In the genomic region with DNA sequence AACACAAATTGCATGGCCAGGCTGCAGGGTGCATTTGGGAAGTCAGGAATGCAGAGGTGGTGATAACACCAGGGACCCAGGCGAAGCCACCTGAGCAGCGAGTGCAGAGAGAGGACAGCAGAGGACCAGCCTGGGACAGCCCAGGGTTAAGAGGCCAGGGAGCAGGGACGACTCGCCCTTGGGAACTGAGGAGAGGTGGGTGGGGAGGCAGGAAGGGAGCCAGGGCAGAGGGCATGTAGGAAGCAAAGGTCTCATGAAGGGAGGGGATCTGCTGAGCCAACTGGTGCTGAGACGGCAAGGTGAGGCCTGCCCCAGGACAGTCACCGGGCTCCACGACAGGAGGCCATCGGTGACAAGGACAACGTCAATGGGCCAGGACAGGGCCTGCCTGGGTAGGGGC, we compare ENCODE assay signal across 21 cellular contexts. TPM values are rescaled to one million over a fixed set of nuclear protein-coding genes. Genes with fewer than 3 reads are reported as not detected.
DNase-seq lines count a peak whose midpoint lies in the region; ATAC-seq, FAIRE-seq and TF ChIP-seq lines count a peak whose summit lies in the region.
"Had no signal": no experiment of that assay in that cellular context is flagged by ENCODE, and none has a peak within 500 bp of the region (broad histone marks: within the 10 kb centered on the region; RNA-seq: fewer than 3 reads in every experiment).

No MANE protein-coding gene starts in this region.

- CTCF ChIA-PET in HepG2 (lab: Yijun Ruan, JAX; ENCODE audit: low intra/inter-chr PET ratio, low total read pairs) = no interaction called here

- no peaks in the 10 kb centered on the region for H3K9me3 Mint-ChIP-seq in nephron progenitor cell
- no peaks in the 10 kb centered on the region for H3K9me3 Mint-ChIP-seq in activated naive CD8-positive, alpha-beta T cell treated with anti-CD3 and anti-CD28 coated beads for 36 hours
- H3K9me3 Mint-ChIP-seq: CD4-positive, alpha-beta memory T cell had no signal

- H3K4me3 Mint-ChIP-seq in nephron progenitor cell = no peak overlapping the region
- no peak overlapping the region for H3K4me3 Mint-ChIP-seq in activated naive CD8-positive, alpha-beta T cell treated with anti-CD3 and anti-CD28 coated beads for 36 hours
- H3K4me3 Mint-ChIP-seq: CD4-positive, alpha-beta memory T cell had no signal

- peaks cover 53% of the 10 kb centered on the region for H3K4me1 ChIP-seq in HepG2 (ENCODE audit: insufficient read depth, low read length)
- H3K4me1 ChIP-seq in right lobe of liver = no peaks in the 10 kb centered on the region
- peaks cover 17% of the 10 kb centered on the region for H3K4me1 ChIP-seq in osteoblast (ENCODE audit: insufficient read depth, low read length)

- H3K36me3 ChIP-seq in HepG2 (replicated peaks in 1 of 2; ENCODE audit: control insufficient read depth in 1 of 2, insufficient read depth in 2 of 2, low read length in 2 of 2) (no peaks in the 10 kb centered on the region), right lobe of liver (no peaks in the 10 kb centered on the region), osteoblast (ENCODE audit: insufficient read depth, low read length) (no peaks in the 10 kb centered on the region)

- POLR2A ChIA-PET in HepG2 (lab: Yijun Ruan, JAX) = no interaction called here

- TF ChIP-seq EP300 in HepG2 (IDR thresholded peaks at IDR 0.05; ENCODE audit: low read depth in 2 of 2, low read length in 2 of 2) = no peak
- TF ChIP-seq EP300 in HepG2 (CRISPR knock-in tag; IDR thresholded peaks at IDR 0.05; ENCODE audit: borderline replicate concordance) = no peak

- peaks cover 21% of the 10 kb centered on the region for H3K4me1 Mint-ChIP-seq in nephron progenitor cell
- H3K4me1 Mint-ChIP-seq in activated naive CD8-positive, alpha-beta T cell treated with anti-CD3 and anti-CD28 coated beads for 36 hours = peaks cover 3% of the 10 kb centered on the region

- H3K9me3 ChIP-seq in HepG2 (ENCODE audit: low read length) = no peaks in the 10 kb centered on the region
- H3K9me3 ChIP-seq in right lobe of liver = no peaks in the 10 kb centered on the region
- no peaks in the 10 kb centered on the region for H3K9me3 ChIP-seq in osteoblast (ENCODE audit: low read depth, low read length)

- no peaks in the 10 kb centered on the region for H3K27me3 Mint-ChIP-seq in nephron progenitor cell (ENCODE audit: low read depth, poor library complexity)
- H3K27me3 Mint-ChIP-seq in activated naive CD8-positive, alpha-beta T cell treated with anti-CD3 and anti-CD28 coated beads for 36 hours = no peaks in the 10 kb centered on the region

- peak overlapping the region; percentile 34 for H2AFZ ChIP-seq in HepG2 (ENCODE audit: low read length)
- no peak overlapping the region for H2AFZ ChIP-seq in osteoblast (ENCODE audit: low read length)
- H2AFZ ChIP-seq: GM23248 had no signal

- H3K27me3 ChIP-seq in HepG2 (ENCODE audit: control insufficient read depth in 1 of 2, insufficient read depth in 2 of 2, low read length in 2 of 2) (peaks cover 5 to 20% of the 10 kb centered on the region in 2 experiments; a peak in 3 of 5 replicates), right lobe of liver (no peaks in the 10 kb centered on the region), osteoblast (ENCODE audit: insufficient read depth, low read length) (no peaks in the 10 kb centered on the region)

- ATAC-seq in HepG2 = peak; percentile 10
- ATAC-seq in right lobe of liver = no peak
- ATAC-seq in GM18511 (IDR thresholded peaks at IDR 0.05; ENCODE audit: unreplicated experiment) = no peak

- no peak for FAIRE-seq in HepG2 (lab: Jason Lieb, UNC)
- FAIRE-seq: GM12891, GM18507, GM19239, H1 had no signal

- DNase-seq in HepG2 (ENCODE audit: low spot score) (no peak), right lobe of liver (no peak), nephron progenitor cell (no peak), osteoblast (ENCODE audit: insufficient read length, low spot score, missing footprints) (peak; percentile 35), NCI-H146 treated with DMSO at 0.1 percent for 48 hours (lab: John Stamatoyannopoulos, UW; ENCODE audit: unreplicated experiment) (no peak)
- no peak for DNase-seq in activated naive CD8-positive, alpha-beta T cell treated with anti-CD3 and anti-CD28 coated beads for 36 hours
- DNase-seq: C1 segment of cervical spinal cord; Calu3; CD4-positive, alpha-beta memory T cell; COR-L47; DMS53; DMS79 treated with DMSO at 0.1 percent for 48 hours; GF-D8; GM23248; H7; HCEC 1CT had no signal

- peak overlapping the region; percentile 41 for H3K4me2 ChIP-seq in HepG2 (ENCODE audit: low read depth, low read length)
- H3K4me2 ChIP-seq in osteoblast (ENCODE audit: insufficient read depth, low read length) = no peak overlapping the region

- BruUV-seq in HepG2 (replicated peaks; lab: Mats Ljungman, UMichigan) = no TSS peak

- TF ChIP-seq POLR2A in HepG2 (IDR thresholded peaks at IDR 0.05; ENCODE audit: insufficient read depth in 1 of 2, low read depth in 2 of 2, low read length in 2 of 2) (no peak), right lobe of liver (IDR thresholded peaks at IDR 0.05) (no peak)

- no peaks in the 10 kb centered on the region for H3K79me2 ChIP-seq in HepG2 (ENCODE audit: insufficient read depth, low read length)
- no peaks in the 10 kb centered on the region for H3K79me2 ChIP-seq in osteoblast (ENCODE audit: insufficient read depth, low read length)

- in situ Hi-C loops in HepG2 (cut with HindIII; ENCODE audit: extremely low pct_ligation_motif_present, low pct_unique_long_range_greater_than_20kb) = no loop called here

- H3K27ac ChIP-seq in HepG2 (ENCODE audit: extremely low read length, insufficient read depth, low read length) = no peak overlapping the region
- H3K27ac ChIP-seq in right lobe of liver = no peak overlapping the region
- no peak overlapping the region for H3K27ac ChIP-seq in osteoblast (ENCODE audit: low read depth, low read length)
- H3K27ac ChIP-seq: GM23248 had no signal

- peak overlapping the region; percentile 2 for H3K27ac Mint-ChIP-seq in nephron progenitor cell
- no peak overlapping the region for H3K27ac Mint-ChIP-seq in activated naive CD8-positive, alpha-beta T cell treated with anti-CD3 and anti-CD28 coated beads for 36 hours
- H3K27ac Mint-ChIP-seq: CD4-positive, alpha-beta memory T cell had no signal

- H4K20me1 ChIP-seq in HepG2 (ENCODE audit: insufficient read depth, low read length) (no peaks in the 10 kb centered on the region), osteoblast (ENCODE audit: insufficient read depth, low read length) (no peaks in the 10 kb centered on the region)

- H3K9ac ChIP-seq in HepG2 (ENCODE audit: insufficient read depth, low read depth, low read length) = no peak overlapping the region
- H3K9ac ChIP-seq: GM23248 had no signal

- TF ChIP-seq CTCF in HepG2 (CRISPR knock-in tag; IDR thresholded peaks at IDR 0.05) = no peak
- no peak for TF ChIP-seq CTCF in right lobe of liver (IDR thresholded peaks at IDR 0.05)
- TF ChIP-seq CTCF in nephron progenitor cell (IDR thresholded peaks at IDR 0.05) = no peak
- TF ChIP-seq CTCF in osteoblast (IDR thresholded peaks at IDR 0.05; ENCODE audit: extremely low read depth, low read depth, low read length) = no peak

- peak overlapping the region in 1 of 3 experiments; percentile 38; a peak in 2 of 6 replicates for H3K4me3 ChIP-seq in HepG2 (replicated peaks in 1 of 3; ENCODE audit: insufficient read depth in 1 of 3, low read depth in 2 of 3, low read length in 3 of 3)
- no peak overlapping the region for H3K4me3 ChIP-seq in right lobe of liver
- no peak overlapping the region for H3K4me3 ChIP-seq in osteoblast (ENCODE audit: insufficient read depth, low read length)
- H3K4me3 ChIP-seq: GM23248 had no signal

- no peak for TF ChIP-seq RAD21 in HepG2 (CRISPR knock-in tag; IDR thresholded peaks at IDR 0.05)

- H3K36me3 Mint-ChIP-seq in nephron progenitor cell (ENCODE audit: low read depth) = no peaks in the 10 kb centered on the region
- no peaks in the 10 kb centered on the region for H3K36me3 Mint-ChIP-seq in activated naive CD8-positive, alpha-beta T cell treated with anti-CD3 and anti-CD28 coated beads for 36 hours
- H3K36me3 Mint-ChIP-seq: CD4-positive, alpha-beta memory T cell had no signal

- WGBS in HepG2 (ENCODE audit: low lambda C conversion rate) = 5% methylated on average over 9 of the region's 9 CpGs
- 55% methylated on average over 4 of the region's 9 CpGs for WGBS in right lobe of liver (ENCODE audit: insufficient coverage, low coverage, low lambda C conversion rate, missing lambda C conversion rate)

- intact Hi-C loops in HepG2 (cut with micrococcal nuclease; ENCODE audit: unreplicated experiment) = no loop called here
- intact Hi-C loops in right lobe of liver (cut with DNase I) = no loop called here

RNA-seq across cellular contexts. Expression of gene KIF17, which starts 16.4 kb away (rescaled TPM):
- total RNA-seq in HepG2 (2016; rRNA removed; fragmentation: Illumina TruSeq; extraction: Trizol) = 0.24 and 0.25 TPM in 2 replicates
- not detected in 2 replicates for total RNA-seq in HepG2 (2016; cell fraction: cytosol; rRNA removed; fragmentation: Illumina TruSeq; extraction: Trizol; ENCODE audit: low read depth)
- 0.13 and 0.27 TPM in 2 replicates for total RNA-seq in HepG2 (2016; cell fraction: insoluble cytoplasmic fraction; rRNA removed; fragmentation: Illumina TruSeq; extraction: Trizol)
- 0.34 TPM in 1 of 2 replicates, not detected in the other for total RNA-seq in HepG2 (2016; cell fraction: membrane; rRNA removed; fragmentation: Illumina TruSeq; extraction: Trizol)
- 0.16 TPM in 1 of 2 replicates, not detected in the other for total RNA-seq in HepG2 (2016; cell fraction: nucleus; rRNA removed; fragmentation: Illumina TruSeq; extraction: Trizol)
- polyA plus RNA-seq in HepG2 (2011; rRNA removed) = 0.44 and 0.52 TPM in 2 replicates
- 0.27 and 0.36 TPM in 2 replicates for polyA plus RNA-seq in HepG2 (2011; cell fraction: cytosol; rRNA removed)
- 0.63 and 0.69 TPM in 2 replicates for polyA plus RNA-seq in HepG2 (2011; cell fraction: nucleus; rRNA removed)
- polyA plus RNA-seq in HepG2 (2012) = 0.35 and 0.60 TPM in 2 replicates
- 0.11 and 0.24 TPM in 2 replicates for polyA plus RNA-seq in HepG2 (2016; cell fraction: cytosol; fragmentation: Illumina TruSeq; extraction: Trizol; ENCODE audit: low read depth)
- 0.21 TPM in 1 of 2 replicates, not detected in the other for polyA plus RNA-seq in HepG2 (2016; cell fraction: insoluble cytoplasmic fraction; fragmentation: Illumina TruSeq; extraction: Trizol; ENCODE audit: low read depth)
- 0.14 and 0.47 TPM in 2 replicates for polyA plus RNA-seq in HepG2 (2016; cell fraction: membrane; fragmentation: Illumina TruSeq; extraction: Trizol; ENCODE audit: low read depth)
- polyA plus RNA-seq in HepG2 (2016; cell fraction: nucleus; fragmentation: Illumina TruSeq; extraction: Trizol; ENCODE audit: insufficient read depth, low read depth) = 0.36 TPM in 1 of 2 replicates, not detected in the other
- 0.78 TPM in 1 of 2 replicates, not detected in the other for polyA minus RNA-seq in HepG2 (2011; rRNA and poly(A)+ RNA removed; ENCODE audit: low replicate concordance)
- polyA minus RNA-seq in HepG2 (2011; cell fraction: cytosol; rRNA and poly(A)+ RNA removed) = not detected in 2 replicates
- polyA minus RNA-seq in HepG2 (2011; cell fraction: nucleus; rRNA and poly(A)+ RNA removed) = 0.52 and 0.62 TPM in 2 replicates
- 1 to 10 TPM; 1.0 to 3.2 (median 1.3) TPM for total RNA-seq in right lobe of liver
- 0.29 and 0.36 TPM in 2 replicates for total RNA-seq in osteoblast
- total RNA-seq in activated naive CD8-positive, alpha-beta T cell treated with anti-CD3 and anti-CD28 coated beads for 36 hours = under 1 TPM in 1 of 2 experiments, not detected in 1; 0.16 TPM
- total RNA-seq: Calu3; CD4-positive, alpha-beta memory T cell had no signal
- polyA plus RNA-seq: CD4-positive, alpha-beta memory T cell had no signal

RNA-seq across cellular contexts. Expression of gene SH2D5, which starts 31.1 kb away (rescaled TPM):
- total RNA-seq in HepG2 (2016; rRNA removed; fragmentation: Illumina TruSeq; extraction: Trizol) (1.7 and 3.4 TPM in 2 replicates), right lobe of liver (1 to 10 TPM in 2 of 6 experiments, under 1 TPM in 1, not detected in 3; 0.80 to 1.8 (median 1.4) TPM), osteoblast (1.4 and 1.8 TPM in 2 replicates)
- total RNA-seq in HepG2 (2016; cell fraction: cytosol; rRNA removed; fragmentation: Illumina TruSeq; extraction: Trizol; ENCODE audit: low read depth) = 0.20 and 0.26 TPM in 2 replicates
- total RNA-seq in HepG2 (2016; cell fraction: insoluble cytoplasmic fraction; rRNA removed; fragmentation: Illumina TruSeq; extraction: Trizol) = 1.6 and 2.0 TPM in 2 replicates
- 1.4 and 1.8 TPM in 2 replicates for total RNA-seq in HepG2 (2016; cell fraction: membrane; rRNA removed; fragmentation: Illumina TruSeq; extraction: Trizol)
- 1.8 and 2.2 TPM in 2 replicates for total RNA-seq in HepG2 (2016; cell fraction: nucleus; rRNA removed; fragmentation: Illumina TruSeq; extraction: Trizol)
- polyA plus RNA-seq in HepG2 (2011; rRNA removed) = 1.2 and 1.4 TPM in 2 replicates
- polyA plus RNA-seq in HepG2 (2011; cell fraction: cytosol; rRNA removed) = 0.87 and 0.92 TPM in 2 replicates
- 7.0 and 10.0 TPM in 2 replicates for polyA plus RNA-seq in HepG2 (2011; cell fraction: nucleus; rRNA removed)
- polyA plus RNA-seq in HepG2 (2012) = 0.94 and 1.8 TPM in 2 replicates
- 0.29 and 0.55 TPM in 2 replicates for polyA plus RNA-seq in HepG2 (2016; cell fraction: cytosol; fragmentation: Illumina TruSeq; extraction: Trizol; ENCODE audit: low read depth)
- polyA plus RNA-seq in HepG2 (2016; cell fraction: insoluble cytoplasmic fraction; fragmentation: Illumina TruSeq; extraction: Trizol; ENCODE audit: low read depth) = 0.69 and 1.5 TPM in 2 replicates
- 0.64 and 0.86 TPM in 2 replicates for polyA plus RNA-seq in HepG2 (2016; cell fraction: membrane; fragmentation: Illumina TruSeq; extraction: Trizol; ENCODE audit: low read depth)
- polyA plus RNA-seq in HepG2 (2016; cell fraction: nucleus; fragmentation: Illumina TruSeq; extraction: Trizol; ENCODE audit: insufficient read depth, low read depth) = 4.8 and 5.7 TPM in 2 replicates
- polyA minus RNA-seq in HepG2 (2011; rRNA and poly(A)+ RNA removed; ENCODE audit: low replicate concordance) = 0.05 and 0.76 TPM in 2 replicates
- 0.40 and 1.4 TPM in 2 replicates for polyA minus RNA-seq in HepG2 (2011; cell fraction: cytosol; rRNA and poly(A)+ RNA removed)
- 0.77 and 0.87 TPM in 2 replicates for polyA minus RNA-seq in HepG2 (2011; cell fraction: nucleus; rRNA and poly(A)+ RNA removed)
- total RNA-seq in activated naive CD8-positive, alpha-beta T cell treated with anti-CD3 and anti-CD28 coated beads for 36 hours = 1 to 10 TPM; 2.7 to 2.8 TPM
- polyA plus RNA-seq: CD4-positive, alpha-beta memory T cell had no signal

RNA-seq across cellular contexts. Expression of gene DDOST, which starts 40.3 kb away (rescaled TPM):
- total RNA-seq in HepG2 (2016; rRNA removed; fragmentation: Illumina TruSeq; extraction: Trizol) (167 and 335 TPM in 2 replicates), right lobe of liver (100 to 1,000 TPM in 3 of 6 experiments, 10 to 100 TPM in 3; 53.0 to 132 (median 100) TPM), osteoblast (291 and 293 TPM in 2 replicates)
- total RNA-seq in HepG2 (2016; cell fraction: cytosol; rRNA removed; fragmentation: Illumina TruSeq; extraction: Trizol; ENCODE audit: low read depth) = 55.5 and 58.3 TPM in 2 replicates
- 152 and 344 TPM in 2 replicates for total RNA-seq in HepG2 (2016; cell fraction: insoluble cytoplasmic fraction; rRNA removed; fragmentation: Illumina TruSeq; extraction: Trizol)
- total RNA-seq in HepG2 (2016; cell fraction: membrane; rRNA removed; fragmentation: Illumina TruSeq; extraction: Trizol) = 109 and 116 TPM in 2 replicates
- 220 and 261 TPM in 2 replicates for total RNA-seq in HepG2 (2016; cell fraction: nucleus; rRNA removed; fragmentation: Illumina TruSeq; extraction: Trizol)
- 485 and 494 TPM in 2 replicates for polyA plus RNA-seq in HepG2 (2011; rRNA removed)
- 512 and 565 TPM in 2 replicates for polyA plus RNA-seq in HepG2 (2011; cell fraction: cytosol; rRNA removed)
- polyA plus RNA-seq in HepG2 (2011; cell fraction: nucleus; rRNA removed) = 123 and 124 TPM in 2 replicates
- polyA plus RNA-seq in HepG2 (2012) = 190 and 241 TPM in 2 replicates
- polyA plus RNA-seq in HepG2 (2016; cell fraction: cytosol; fragmentation: Illumina TruSeq; extraction: Trizol; ENCODE audit: low read depth) = 62.9 and 71.0 TPM in 2 replicates
- polyA plus RNA-seq in HepG2 (2016; cell fraction: insoluble cytoplasmic fraction; fragmentation: Illumina TruSeq; extraction: Trizol; ENCODE audit: low read depth) = 137 and 148 TPM in 2 replicates
- 92.2 and 98.9 TPM in 2 replicates for polyA plus RNA-seq in HepG2 (2016; cell fraction: membrane; fragmentation: Illumina TruSeq; extraction: Trizol; ENCODE audit: low read depth)
- polyA plus RNA-seq in HepG2 (2016; cell fraction: nucleus; fragmentation: Illumina TruSeq; extraction: Trizol; ENCODE audit: insufficient read depth, low read depth) = 331 and 354 TPM in 2 replicates
- polyA minus RNA-seq in HepG2 (2011; rRNA and poly(A)+ RNA removed; ENCODE audit: low replicate concordance) = 116 and 435 TPM in 2 replicates
- 152 TPM in 2 replicates for polyA minus RNA-seq in HepG2 (2011; cell fraction: cytosol; rRNA and poly(A)+ RNA removed)
- 85.1 and 101 TPM in 2 replicates for polyA minus RNA-seq in HepG2 (2011; cell fraction: nucleus; rRNA and poly(A)+ RNA removed)
- total RNA-seq in activated naive CD8-positive, alpha-beta T cell treated with anti-CD3 and anti-CD28 coated beads for 36 hours = 100 to 1,000 TPM; 156 to 164 TPM
